In the genomic region with DNA sequence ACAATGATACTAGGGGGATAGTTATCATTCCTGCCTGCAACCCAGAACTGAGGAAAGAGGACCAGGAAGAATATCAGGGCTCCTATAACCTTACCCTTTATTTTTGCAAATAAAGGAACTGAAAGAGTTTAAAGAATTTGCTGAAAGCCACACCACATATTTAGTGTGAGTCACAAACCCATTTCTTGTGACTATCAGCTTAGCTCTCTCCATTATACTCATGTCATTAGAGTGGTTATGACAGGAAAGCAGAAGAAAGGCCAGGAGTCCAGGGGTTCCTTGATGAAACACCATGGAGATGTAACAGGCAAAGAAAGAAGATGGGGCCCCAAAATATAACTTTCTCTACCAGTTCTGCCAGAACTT, we compare ENCODE assay signal across 1 cellular context.
TF ChIP-seq lines count a peak whose summit lies in the region.

No MANE protein-coding gene starts in this region.

TF ChIP-seq in GM12878, 131 proteins besides CTCF, POLR2A, EP300 and RAD21 (continued from another document):
- TF ChIP-seq ZBTB4 (CRISPR knock-in tag; IDR thresholded peaks at IDR 0.05) (no peak), SREBF1 (IDR thresholded peaks at IDR 0.05; ENCODE audit: low read length) (no peak), MTA3 (IDR thresholded peaks at IDR 0.05; ENCODE audit: borderline replicate concordance, low read length) (peak; percentile 18; the same call in 1 of the 2 replicates), JUNB (IDR thresholded peaks at IDR 0.05) (peak; percentile 63; the same call in 1 of the 2 replicates)
